ENCODE assay signal across 27 cellular contexts in genomic region chr10:121721257-121721656, GRCh38.
DNase-seq lines count a peak whose midpoint lies in the region; ATAC-seq, FAIRE-seq and TF ChIP-seq lines count a peak whose summit lies in the region.
"Had no signal": no experiment of that assay in that cellular context is flagged by ENCODE, and none has a peak within 500 bp of the region (broad histone marks: within the 10 kb centered on the region; RNA-seq: fewer than 3 reads in every experiment).

No MANE protein-coding gene starts in this region.

- H3K36me3 ChIP-seq in mesendoderm (ENCODE audit: control insufficient read depth, insufficient read depth, low read length) (no peaks in the 10 kb centered on the region), right lobe of liver (no peaks in the 10 kb centered on the region)
- H3K36me3 ChIP-seq in CD8-positive, alpha-beta T cell (ENCODE audit: insufficient read depth, low read length): no peaks in the 10 kb centered on the region
- H3K36me3 ChIP-seq: BLaER1 treated with 17β-estradiol and CSF1 and Interleukin-3, amounts not matched to agents 10 nM and 100 nM had no signal

- no peak overlapping the region for H3K4me2 ChIP-seq in mesendoderm (ENCODE audit: low read length)
- H3K4me2 ChIP-seq: BLaER1 treated with 17β-estradiol and CSF1 and Interleukin-3, amounts not matched to agents 10 nM and 100 nM had no signal

- H2BK5ac ChIP-seq in mesendoderm (ENCODE audit: low read length): no peak overlapping the region

- H2AK5ac ChIP-seq in mesendoderm (ENCODE audit: low read length): no peak overlapping the region

- WGBS in mesendoderm (ENCODE audit: extremely low coverage, insufficient coverage, low lambda C conversion rate): no CpG with 5 or more reads among the region's 4 CpGs
- WGBS in right lobe of liver (ENCODE audit: insufficient coverage, low coverage, low lambda C conversion rate, missing lambda C conversion rate): 79% methylated on average over 4 of the region's 4 CpGs

- POLR2A ChIA-PET in CD8-positive, alpha-beta T cell (lab: Charles Lee): no interaction called here

- H3K27me3 ChIP-seq in mesendoderm (ENCODE audit: insufficient read depth, low read length, poor library complexity) (no peaks in the 10 kb centered on the region), right lobe of liver (no peaks in the 10 kb centered on the region)
- H3K27me3 ChIP-seq in CD8-positive, alpha-beta T cell (ENCODE audit: insufficient read depth, low read length): no peaks in the 10 kb centered on the region
- H3K27me3 ChIP-seq: BLaER1 treated with 17β-estradiol and CSF1 and Interleukin-3, amounts not matched to agents 10 nM and 100 nM had no signal

- in situ Hi-C loops in G401 (cut with HindIII; ENCODE audit: low sequenced_read_pairs): no loop called here

- no peaks in the 10 kb centered on the region for H3K4me1 Mint-ChIP-seq in CD8-positive, alpha-beta T cell (ENCODE audit: low read depth)
- H3K4me1 Mint-ChIP-seq: B cell; CD8-positive, alpha-beta memory T cell had no signal

- no peak overlapping the region for H3K23ac ChIP-seq in mesendoderm (ENCODE audit: low read length)

- H3K56ac ChIP-seq in mesendoderm (ENCODE audit: low read length): no peak overlapping the region

- H2BK120ac ChIP-seq in mesendoderm (ENCODE audit: low read depth, low read length): no peak overlapping the region

- no peak overlapping the region for H3K4me3 ChIP-seq in mesendoderm (ENCODE audit: low read length)
- no peak overlapping the region for H3K4me3 ChIP-seq in right lobe of liver
- no peak overlapping the region for H3K4me3 ChIP-seq in CD8-positive, alpha-beta T cell (ENCODE audit: low read depth, low read length)
- H3K4me3 ChIP-seq: BLaER1 treated with 17β-estradiol and CSF1 and Interleukin-3, amounts not matched to agents 10 nM and 100 nM had no signal

- H3K27ac Mint-ChIP-seq in CD8-positive, alpha-beta T cell: no peak overlapping the region
- H3K27ac Mint-ChIP-seq: B cell; CD4-positive, alpha-beta T cell; CD8-positive, alpha-beta memory T cell had no signal

- peak; percentile 89 for FAIRE-seq in endometrium (lab: Jason Lieb, UNC)
- FAIRE-seq: A204.1, GM12891, GM19239 had no signal

- H3K27me3 Mint-ChIP-seq in CD8-positive, alpha-beta T cell (ENCODE audit: low read depth): peaks cover 5% of the 10 kb centered on the region

- TF ChIP-seq CTCF in right lobe of liver (IDR thresholded peaks at IDR 0.05) (no peak), omental fat pad (IDR thresholded peaks at IDR 0.05) (no peak)
- TF ChIP-seq CTCF in CD8-positive, alpha-beta T cell (IDR thresholded peaks at IDR 0.05): no peak

- TF ChIP-seq POLR2A in right lobe of liver (IDR thresholded peaks at IDR 0.05): no peak

- DNase-seq in G401 (ENCODE audit: low spot score) (peak; percentile 47), globus pallidus (ENCODE audit: low spot score) (peak; percentile 56), pons (ENCODE audit: low spot score) (peak; percentile 63), mesendoderm (no peak), right lobe of liver (no peak), omental fat pad (ENCODE audit: low spot score) (no peak)
- DNase-seq in CD8-positive, alpha-beta T cell: no peak
- DNase-seq: 8988T; ACHN; AML-193; CD4-positive, alpha-beta T cell; CD8-positive, alpha-beta memory T cell; COR-L47; DMS 273 treated with DMSO at 0.1 percent for 48 hours; DMS153; DMS53; DMS79; DND-41; EL; GF-D8 had no signal

- no peaks in the 10 kb centered on the region for H3K9me3 ChIP-seq in right lobe of liver
- no peaks in the 10 kb centered on the region for H3K9me3 ChIP-seq in CD8-positive, alpha-beta T cell (ENCODE audit: low read length)

- ATAC-seq in right lobe of liver (no peak), omental fat pad (ENCODE audit: low FRiP score) (no peak)
- no peak for ATAC-seq in CD8-positive, alpha-beta T cell

- no peak overlapping the region for H3K4me3 Mint-ChIP-seq in CD8-positive, alpha-beta T cell
- H3K4me3 Mint-ChIP-seq: B cell; CD4-positive, alpha-beta T cell; CD8-positive, alpha-beta memory T cell had no signal

- no peak overlapping the region for H4K8ac ChIP-seq in mesendoderm (ENCODE audit: low read depth, low read length)

- no peak overlapping the region for H3K27ac ChIP-seq in mesendoderm (ENCODE audit: low read depth, low read length)
- no peak overlapping the region for H3K27ac ChIP-seq in right lobe of liver
- no peak overlapping the region for H3K27ac ChIP-seq in CD8-positive, alpha-beta T cell (ENCODE audit: low read depth, low read length)
- H3K27ac ChIP-seq: BLaER1 treated with 17β-estradiol and CSF1 and Interleukin-3, amounts not matched to agents 10 nM and 100 nM; C4-2B had no signal

- H2BK15ac ChIP-seq in mesendoderm (replicated peaks; ENCODE audit: low read depth): no peak overlapping the region

- no peaks in the 10 kb centered on the region for H3K9me3 Mint-ChIP-seq in CD8-positive, alpha-beta T cell

- no peak overlapping the region for H3K18ac ChIP-seq in mesendoderm (ENCODE audit: low read length)

- no peak overlapping the region for H3K4ac ChIP-seq in mesendoderm (ENCODE audit: low read depth, low read length)

- no peaks in the 10 kb centered on the region for H3K79me2 ChIP-seq in mesendoderm (ENCODE audit: control insufficient read depth, insufficient read depth, low read length)

- no peaks in the 10 kb centered on the region for H3K36me3 Mint-ChIP-seq in CD8-positive, alpha-beta T cell
- H3K36me3 Mint-ChIP-seq: CD8-positive, alpha-beta memory T cell had no signal

- H3K4me1 ChIP-seq in mesendoderm (ENCODE audit: control insufficient read depth, low read depth, low read length) (no peaks in the 10 kb centered on the region), right lobe of liver (no peaks in the 10 kb centered on the region)
- no peaks in the 10 kb centered on the region for H3K4me1 ChIP-seq in CD8-positive, alpha-beta T cell (ENCODE audit: insufficient read depth, low read length)
- H3K4me1 ChIP-seq: BLaER1 treated with 17β-estradiol and CSF1 and Interleukin-3, amounts not matched to agents 10 nM and 100 nM had no signal

- intact Hi-C loops in right lobe of liver (cut with DNase I): no loop called here
- intact Hi-C loops in CD8-positive, alpha-beta T cell (cut with DNase I, micrococcal nuclease): no loop called here

- CTCF ChIA-PET in CD8-positive, alpha-beta T cell (lab: Charles Lee): no interaction called here

- H3K9ac ChIP-seq in mesendoderm (ENCODE audit: low read length): no peak overlapping the region
- H3K9ac ChIP-seq: BLaER1 treated with 17β-estradiol and CSF1 and Interleukin-3, amounts not matched to agents 10 nM and 100 nM had no signal

- no peak overlapping the region for H4K5ac ChIP-seq in mesendoderm (ENCODE audit: low read length)

- no peaks in the 10 kb centered on the region for H3K79me1 ChIP-seq in mesendoderm (ENCODE audit: low read length)

Comparison
In these comparisons a context has a peak if more than half of its experiments do, and no peak if none do; other contexts are left out.
1. DNase-seq: peak in G401 (single experiment), globus pallidus (single experiment) and pons (single experiment); none in mesendoderm (single experiment), right lobe of liver (0 of 3), CD8-positive, alpha-beta T cell (0 of 7) and omental fat pad (single experiment).